32 cellular contexts compared by ENCODE assay signal in genomic region chr19:9881720-9882119, GRCh38. TPM values are rescaled to one million over a fixed set of nuclear protein-coding genes. Genes with fewer than 3 reads are reported as not detected.
DNase-seq lines count a peak whose midpoint lies in the region; ATAC-seq and TF ChIP-seq lines count a peak whose summit lies in the region.
"Had no signal": no experiment of that assay in that cellular context is flagged by ENCODE, and none has a peak within 500 bp of the region (broad histone marks: within the 10 kb centered on the region; RNA-seq: fewer than 3 reads in every experiment).

No MANE protein-coding gene starts in this region.

- no peak overlapping the region for H3K27ac ChIP-seq in CD4-positive, CD25-positive, alpha-beta regulatory T cell (ENCODE audit: insufficient read depth, low read length, poor library complexity, severe bottlenecking)
- H3K27ac ChIP-seq: BLaER1, coronary artery, esophagus squamous epithelium, gastroesophageal sphincter, left ventricle myocardium inferior, Peyer's patch, spleen, vagina had no signal

- in situ Hi-C loops in HAP-1 (cut with MboI; ENCODE audit: low sequenced_read_pairs): no loop called here

- no peaks in the 10 kb centered on the region for H3K27me3 ChIP-seq in CD4-positive, CD25-positive, alpha-beta regulatory T cell (ENCODE audit: control insufficient read depth, insufficient read depth, low read length)
- H3K27me3 ChIP-seq in HAP-1 (ENCODE audit: low read depth) (no peaks in the 10 kb centered on the region), H7 (ENCODE audit: control insufficient read depth, insufficient read depth, low read length) (no peaks in the 10 kb centered on the region)
- H3K27me3 ChIP-seq: BLaER1, Peyer's patch, vagina had no signal

- no peak overlapping the region for H3K4me3 ChIP-seq in CD4-positive, CD25-positive, alpha-beta regulatory T cell (ENCODE audit: low read depth, low read length)
- H3K4me3 ChIP-seq in HAP-1 (no peak overlapping the region), epithelial cell of esophagus (ENCODE audit: low read length) (no peak overlapping the region), H7 (ENCODE audit: insufficient read depth, low read depth, low read length) (no peak overlapping the region)
- H3K4me3 ChIP-seq: BLaER1, coronary artery, esophagus squamous epithelium, gastroesophageal sphincter, left ventricle myocardium inferior, Peyer's patch, spleen, vagina had no signal

- peaks cover 5% of the 10 kb centered on the region for H3K27me3 Mint-ChIP-seq in CD4-positive, CD25-positive, alpha-beta regulatory T cell

- peak overlapping the region in 2 of 3 donors; percentile 29 to 62 for H3K27ac Mint-ChIP-seq in CD4-positive, CD25-positive, alpha-beta regulatory T cell
- H3K27ac Mint-ChIP-seq: activated naive CD4-positive, alpha-beta T cell treated with anti-CD3 and anti-CD28 coated beads for 36 hours; immature natural killer cell; natural killer cell; stimulated activated effector memory CD8-positive, alpha-beta T cell treated with anti-CD3 and anti-CD28 coated beads, Interleukin-12 subunit alpha, Interleukin-12 subunit beta, amount 100 ng/mL, for 72 hours had no signal

- no peaks in the 10 kb centered on the region for H3K36me3 ChIP-seq in CD4-positive, CD25-positive, alpha-beta regulatory T cell (ENCODE audit: control insufficient read depth, insufficient read depth, low read length)
- H3K36me3 ChIP-seq in HAP-1 (replicated peaks): no peaks in the 10 kb centered on the region
- no peaks in the 10 kb centered on the region for H3K36me3 ChIP-seq in H7 (replicated peaks; ENCODE audit: control insufficient read depth, insufficient read depth, low read length)
- H3K36me3 ChIP-seq: BLaER1, esophagus squamous epithelium, gastroesophageal sphincter, left ventricle myocardium inferior, Peyer's patch, spleen, vagina had no signal

- no peaks in the 10 kb centered on the region for H3K9me3 ChIP-seq in CD4-positive, CD25-positive, alpha-beta regulatory T cell (ENCODE audit: control insufficient read depth in 2 of 2, low read length in 2 of 2)
- no peaks in the 10 kb centered on the region for H3K9me3 ChIP-seq in HAP-1
- H3K9me3 ChIP-seq: BLaER1, Caco-2, esophagus squamous epithelium, gastroesophageal sphincter, Peyer's patch, vagina had no signal

- H3K9me3 Mint-ChIP-seq in CD4-positive, CD25-positive, alpha-beta regulatory T cell: peaks cover 0 to 1% (median 0%) of the 10 kb centered on the region in 7 donors
- H3K9me3 Mint-ChIP-seq: activated naive CD4-positive, alpha-beta T cell treated with anti-CD3 and anti-CD28 coated beads for 36 hours; effector memory CD8-positive, alpha-beta T cell; natural killer cell; stimulated activated effector memory CD8-positive, alpha-beta T cell treated with anti-CD3 and anti-CD28 coated beads, Interleukin-12 subunit alpha, Interleukin-12 subunit beta, amount 100 ng/mL, for 72 hours had no signal

- TF ChIP-seq CTCF in epithelial cell of esophagus (IDR thresholded peaks at IDR 0.05; ENCODE audit: insufficient read depth, low read depth, low read length, missing control alignments): no peak

- H3K4me1 Mint-ChIP-seq in CD4-positive, CD25-positive, alpha-beta regulatory T cell: peaks cover 0 to 2% (median 0%) of the 10 kb centered on the region in 4 donors
- H3K4me1 Mint-ChIP-seq: immature natural killer cell; natural killer cell; stimulated activated effector memory CD8-positive, alpha-beta T cell treated with anti-CD3 and anti-CD28 coated beads, Interleukin-12 subunit alpha, Interleukin-12 subunit beta, amount 100 ng/mL, for 72 hours had no signal

- no peaks in the 10 kb centered on the region for H3K4me1 ChIP-seq in CD4-positive, CD25-positive, alpha-beta regulatory T cell (ENCODE audit: control insufficient read depth, insufficient read depth, low read length, poor library complexity, severe bottlenecking)
- H3K4me1 ChIP-seq in HAP-1: peaks cover 3% of the 10 kb centered on the region; the same call in 1 of the 2 replicates
- H3K4me1 ChIP-seq: BLaER1, Caco-2, gastroesophageal sphincter, left ventricle myocardium inferior, Peyer's patch had no signal

- H3K4me3 Mint-ChIP-seq in CD4-positive, CD25-positive, alpha-beta regulatory T cell: no peak overlapping the region
- H3K4me3 Mint-ChIP-seq: activated naive CD4-positive, alpha-beta T cell treated with anti-CD3 and anti-CD28 coated beads for 36 hours; effector memory CD8-positive, alpha-beta T cell; immature natural killer cell; natural killer cell; stimulated activated effector memory CD8-positive, alpha-beta T cell treated with anti-CD3 and anti-CD28 coated beads, Interleukin-12 subunit alpha, Interleukin-12 subunit beta, amount 100 ng/mL, for 72 hours; T-helper 17 cell had no signal

- DNase-seq in CD4-positive, CD25-positive, alpha-beta regulatory T cell: no peak
- DNase-seq in HAP-1 (ENCODE audit: low spot score in 2 of 2) (peak; percentile 72 to 73), NCI-H524 treated with DMSO at 0.1 percent for 48 hours (lab: John Stamatoyannopoulos, UW) (peak; percentile 95), epithelial cell of esophagus (ENCODE audit: low read depth) (peak; percentile 57), H7 (no peak)
- DNase-seq: ACHN; activated CD4-positive, alpha-beta T cell treated with anti-CD3 and anti-CD28 coated beads for 48 hours; activated naive CD4-positive, alpha-beta T cell treated with anti-CD3 and anti-CD28 coated beads for 36 hours; Caco-2; effector memory CD8-positive, alpha-beta T cell; EL; esophagus squamous epithelium; hippocampal formation; immature natural killer cell; KG1; left ventricle myocardium inferior; midbrain; MV-4-11; natural killer cell; NK-92 treated with Interleukin-12 subunit alpha and Interleukin-12 subunit beta, amount 100 ng/mL, for 24 hours; Peyer's patch; spleen; stimulated activated CD4-positive, alpha-beta T cell treated with anti-CD3 and anti-CD28 coated beads, Interleukin-2, amount 100 ng/mL, for 48 hours; T-helper 17 cell had no signal

- no peaks in the 10 kb centered on the region for H3K36me3 Mint-ChIP-seq in CD4-positive, CD25-positive, alpha-beta regulatory T cell
- H3K36me3 Mint-ChIP-seq: immature natural killer cell; natural killer cell; stimulated activated effector memory CD8-positive, alpha-beta T cell treated with anti-CD3 and anti-CD28 coated beads, Interleukin-12 subunit alpha, Interleukin-12 subunit beta, amount 100 ng/mL, for 72 hours had no signal

- no peak for ATAC-seq in CD4-positive, CD25-positive, alpha-beta regulatory T cell (ENCODE audit: low read depth in 2 of 2)
- ATAC-seq in GM18502 (IDR thresholded peaks at IDR 0.05; ENCODE audit: poor library complexity, unreplicated experiment) (no peak), GM18907 (IDR thresholded peaks at IDR 0.05; ENCODE audit: unreplicated experiment) (no peak), GM18519 (IDR thresholded peaks at IDR 0.05; ENCODE audit: low FRiP score, unreplicated experiment) (no peak)
- ATAC-seq: effector memory CD8-positive, alpha-beta T cell; gastroesophageal sphincter; natural killer cell; stimulated activated effector memory CD8-positive, alpha-beta T cell treated with anti-CD3 and anti-CD28 coated beads, Interleukin-12 subunit alpha, Interleukin-12 subunit beta, amount 100 ng/mL, for 72 hours; T-helper 17 cell had no signal

RNA-seq across cellular contexts. Expression of gene PIN1, which starts 46.6 kb away (rescaled TPM):
- total RNA-seq in CD4-positive, CD25-positive, alpha-beta regulatory T cell: 72.0 TPM
- polyA plus RNA-seq in CD4-positive, CD25-positive, alpha-beta regulatory T cell: 100 to 1,000 TPM in 3 of 4 donors, 10 to 100 TPM in 1; 87.9 to 135 (median 113) TPM
- total RNA-seq in H7 (2014; rRNA removed; shearing (Covaris generic)): 180 and 208 TPM in 2 replicates

RNA-seq across cellular contexts. Expression of gene UBL5, which starts 54.0 kb away (rescaled TPM):
- total RNA-seq in CD4-positive, CD25-positive, alpha-beta regulatory T cell: 234 TPM
- 100 to 1,000 TPM; 786 to 952 (median 832) TPM for polyA plus RNA-seq in CD4-positive, CD25-positive, alpha-beta regulatory T cell
- 266 and 288 TPM in 2 replicates for total RNA-seq in H7 (2014; rRNA removed; shearing (Covaris generic))

RNA-seq across cellular contexts. Expression of gene OLFM2, which starts 54.6 kb away (rescaled TPM):
- total RNA-seq in CD4-positive, CD25-positive, alpha-beta regulatory T cell: 7.7 TPM
- polyA plus RNA-seq in CD4-positive, CD25-positive, alpha-beta regulatory T cell: 10 to 100 TPM; 14.2 to 22.4 (median 14.6) TPM
- total RNA-seq in H7 (2014; rRNA removed; shearing (Covaris generic)): 40.0 and 63.4 TPM in 2 replicates

Comparison
In these comparisons a context has a peak if more than half of its experiments do, and no peak if none do; other contexts are left out.
1. DNase-seq: peak in HAP-1 (2 of 2), NCI-H524 treated with DMSO at 0.1 percent for 48 hours (single experiment) and epithelial cell of esophagus (single experiment); none in CD4-positive, CD25-positive, alpha-beta regulatory T cell (0 of 3) and H7 (single experiment).